Comparison of ENCODE assay signal across 1 cellular context in the genomic region with DNA sequence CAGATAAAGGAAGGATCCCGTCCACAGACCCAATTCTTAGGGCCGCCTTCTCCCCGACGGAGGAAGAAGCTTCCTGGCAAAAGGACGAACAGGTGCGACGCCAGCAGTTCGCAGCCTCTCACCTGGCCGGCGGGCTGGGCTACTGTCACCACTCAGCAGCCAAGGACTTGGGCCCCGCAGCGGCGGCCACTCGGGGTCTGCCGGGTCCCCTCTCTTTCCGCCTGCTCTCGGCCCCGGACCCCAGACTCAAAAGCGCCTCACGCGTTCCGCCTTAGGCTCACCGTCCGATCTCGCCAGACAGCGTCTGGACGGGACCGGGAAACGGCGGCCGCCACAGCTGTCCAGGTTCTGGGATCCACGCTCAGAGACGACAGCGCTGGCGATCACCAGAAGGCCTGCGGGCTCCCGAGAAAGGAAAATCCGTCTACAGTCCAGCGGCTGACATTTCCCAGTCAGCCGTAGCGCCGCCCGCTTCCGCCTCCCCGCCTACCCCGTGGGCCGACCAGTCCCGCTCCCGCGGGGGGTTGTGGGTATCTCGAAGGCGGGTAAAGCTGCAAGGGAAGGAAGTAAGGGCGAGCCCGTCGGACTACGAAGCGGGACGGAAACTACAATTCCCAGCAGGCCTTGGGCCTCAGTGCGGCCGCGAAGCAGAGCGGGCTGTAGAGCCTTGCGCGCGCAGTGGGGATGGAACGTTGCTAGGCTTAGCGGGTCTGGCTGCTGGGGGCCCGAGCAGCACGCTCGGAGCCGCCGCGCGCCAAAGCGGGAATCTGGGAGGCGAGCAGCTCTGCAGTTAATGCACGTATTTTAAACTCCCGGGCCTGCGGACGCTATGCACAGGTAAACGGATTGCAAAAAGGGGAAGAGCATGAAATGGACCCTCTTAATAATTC.
TF ChIP-seq lines count a peak whose summit lies in the region.

A gene (minus strand): TSS at position 454 of the 890 bp plus-strand sequence. CDS start 8,538 bp downstream, outside the sequence.
A gene (plus strand): TSS at position 678 of the 890 bp plus-strand sequence. CDS start 152 bp downstream, at position 830.

TF ChIP-seq in HepG2, 621 proteins besides CTCF, POLR2A, EP300 and RAD21 (continued from another document and continues in another):
- peak; percentile 73; the same call in 1 of the 2 replicates for TF ChIP-seq MIER3 (CRISPR knock-in tag; IDR thresholded peaks at IDR 0.05; ENCODE audit: borderline replicate concordance)
- TF ChIP-seq, protein P1, sequence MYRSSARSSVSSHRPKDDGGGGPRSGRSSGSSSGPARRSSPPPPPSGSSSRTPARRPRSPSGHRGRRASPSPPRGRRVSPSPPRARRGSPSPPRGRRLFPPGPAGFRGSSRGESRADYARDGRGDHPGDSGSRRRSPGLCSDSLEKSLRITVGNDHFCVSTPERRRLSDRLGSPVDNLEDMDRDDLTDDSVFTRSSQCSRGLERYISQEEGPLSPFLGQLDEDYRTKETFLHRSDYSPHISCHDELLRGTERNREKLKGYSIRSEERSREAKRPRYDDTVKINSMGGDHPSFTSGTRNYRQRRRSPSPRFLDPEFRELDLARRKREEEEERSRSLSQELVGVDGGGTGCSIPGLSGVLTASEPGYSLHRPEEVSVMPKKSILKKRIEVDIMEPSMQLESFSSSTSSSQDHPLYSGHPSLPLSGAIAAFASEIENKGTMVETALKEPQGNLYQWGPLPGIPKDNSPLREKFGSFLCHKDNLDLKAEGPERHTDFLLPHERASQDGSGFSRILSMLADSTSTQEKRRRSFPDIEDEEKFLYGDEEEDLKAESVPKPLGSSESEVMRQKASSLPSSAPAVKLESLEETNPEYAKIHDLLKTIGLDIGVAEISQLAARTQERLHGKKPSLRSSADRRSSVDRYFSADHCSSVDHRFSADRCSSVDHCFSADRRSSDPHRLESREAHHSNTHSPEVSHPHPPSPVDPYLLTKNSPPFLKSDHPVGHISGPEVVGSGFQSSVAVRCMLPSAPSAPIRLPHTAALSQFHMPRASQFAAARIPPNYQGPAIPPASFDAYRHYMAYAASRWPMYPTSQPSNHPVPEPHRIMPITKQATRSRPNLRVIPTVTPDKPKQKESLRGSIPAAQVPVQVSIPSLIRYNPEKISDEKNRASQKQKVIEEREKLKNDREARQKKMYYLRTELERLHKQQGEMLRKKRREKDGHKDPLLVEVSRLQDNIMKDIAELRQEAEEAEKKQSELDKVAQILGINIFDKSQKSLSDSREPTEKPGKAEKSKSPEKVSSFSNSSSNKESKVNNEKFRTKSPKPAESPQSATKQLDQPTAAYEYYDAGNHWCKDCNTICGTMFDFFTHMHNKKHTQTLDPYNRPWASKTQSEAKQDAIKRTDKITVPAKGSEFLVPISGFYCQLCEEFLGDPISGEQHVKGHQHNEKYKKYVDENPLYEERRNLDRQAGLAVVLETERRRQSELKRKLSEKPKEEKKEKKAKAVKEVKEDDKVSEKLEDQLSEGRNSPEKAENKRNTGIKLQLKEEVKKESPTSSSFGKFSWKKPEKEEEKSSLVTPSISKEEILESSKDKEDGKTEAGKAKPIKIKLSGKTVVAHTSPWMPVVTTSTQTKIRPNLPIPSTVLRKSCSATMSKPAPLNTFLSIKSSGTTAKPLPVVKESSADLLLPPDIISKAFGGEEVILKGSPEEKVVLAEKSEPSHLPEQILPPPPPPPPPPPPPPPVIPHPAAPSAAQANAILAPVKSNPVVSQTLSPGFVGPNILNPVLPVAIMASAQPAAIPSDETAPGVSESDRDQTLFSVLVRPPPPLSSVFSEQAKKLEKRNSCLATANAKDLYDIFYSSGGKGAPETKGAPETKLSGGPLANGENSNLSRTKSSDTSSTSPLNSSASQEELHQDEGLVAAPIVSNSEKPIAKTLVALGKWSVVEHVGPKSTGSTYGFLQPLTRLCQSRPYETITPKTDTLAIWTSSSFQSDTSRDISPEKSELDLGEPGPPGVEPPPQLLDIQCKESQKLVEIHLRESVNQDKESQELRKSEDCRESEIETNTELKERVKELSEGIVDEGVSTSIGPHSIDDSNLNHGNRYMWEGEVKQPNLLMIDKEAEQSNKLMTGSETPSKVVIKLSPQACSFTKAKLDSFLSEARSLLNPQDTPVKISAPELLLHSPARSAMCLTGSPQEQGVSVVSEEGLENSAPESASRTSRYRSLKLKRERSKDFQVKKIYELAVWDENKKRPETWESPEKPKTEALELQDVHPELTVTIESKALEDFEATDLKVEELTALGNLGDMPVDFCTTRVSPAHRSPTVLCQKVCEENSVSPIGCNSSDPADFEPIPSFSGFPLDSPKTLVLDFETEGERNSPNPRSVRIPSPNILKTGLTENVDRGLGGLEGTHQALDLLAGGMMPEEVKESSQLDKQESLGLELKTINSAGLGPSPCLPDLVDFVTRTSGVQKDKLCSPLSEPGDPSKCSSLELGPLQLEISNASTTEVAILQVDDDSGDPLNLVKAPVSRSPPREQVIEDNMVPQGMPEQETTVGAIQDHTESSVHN (CRISPR knock-in tag; IDR thresholded peaks at IDR 0.05): no peak
- TF ChIP-seq, protein P2, sequence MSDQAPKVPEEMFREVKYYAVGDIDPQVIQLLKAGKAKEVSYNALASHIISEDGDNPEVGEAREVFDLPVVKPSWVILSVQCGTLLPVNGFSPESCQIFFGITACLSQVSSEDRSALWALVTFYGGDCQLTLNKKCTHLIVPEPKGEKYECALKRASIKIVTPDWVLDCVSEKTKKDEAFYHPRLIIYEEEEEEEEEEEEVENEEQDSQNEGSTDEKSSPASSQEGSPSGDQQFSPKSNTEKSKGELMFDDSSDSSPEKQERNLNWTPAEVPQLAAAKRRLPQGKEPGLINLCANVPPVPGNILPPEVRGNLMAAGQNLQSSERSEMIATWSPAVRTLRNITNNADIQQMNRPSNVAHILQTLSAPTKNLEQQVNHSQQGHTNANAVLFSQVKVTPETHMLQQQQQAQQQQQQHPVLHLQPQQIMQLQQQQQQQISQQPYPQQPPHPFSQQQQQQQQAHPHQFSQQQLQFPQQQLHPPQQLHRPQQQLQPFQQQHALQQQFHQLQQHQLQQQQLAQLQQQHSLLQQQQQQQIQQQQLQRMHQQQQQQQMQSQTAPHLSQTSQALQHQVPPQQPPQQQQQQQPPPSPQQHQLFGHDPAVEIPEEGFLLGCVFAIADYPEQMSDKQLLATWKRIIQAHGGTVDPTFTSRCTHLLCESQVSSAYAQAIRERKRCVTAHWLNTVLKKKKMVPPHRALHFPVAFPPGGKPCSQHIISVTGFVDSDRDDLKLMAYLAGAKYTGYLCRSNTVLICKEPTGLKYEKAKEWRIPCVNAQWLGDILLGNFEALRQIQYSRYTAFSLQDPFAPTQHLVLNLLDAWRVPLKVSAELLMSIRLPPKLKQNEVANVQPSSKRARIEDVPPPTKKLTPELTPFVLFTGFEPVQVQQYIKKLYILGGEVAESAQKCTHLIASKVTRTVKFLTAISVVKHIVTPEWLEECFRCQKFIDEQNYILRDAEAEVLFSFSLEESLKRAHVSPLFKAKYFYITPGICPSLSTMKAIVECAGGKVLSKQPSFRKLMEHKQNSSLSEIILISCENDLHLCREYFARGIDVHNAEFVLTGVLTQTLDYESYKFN (CRISPR knock-in tag; conservative IDR thresholded peaks at IDR 0.05): peak; percentile 54
- TF ChIP-seq, protein P3, sequence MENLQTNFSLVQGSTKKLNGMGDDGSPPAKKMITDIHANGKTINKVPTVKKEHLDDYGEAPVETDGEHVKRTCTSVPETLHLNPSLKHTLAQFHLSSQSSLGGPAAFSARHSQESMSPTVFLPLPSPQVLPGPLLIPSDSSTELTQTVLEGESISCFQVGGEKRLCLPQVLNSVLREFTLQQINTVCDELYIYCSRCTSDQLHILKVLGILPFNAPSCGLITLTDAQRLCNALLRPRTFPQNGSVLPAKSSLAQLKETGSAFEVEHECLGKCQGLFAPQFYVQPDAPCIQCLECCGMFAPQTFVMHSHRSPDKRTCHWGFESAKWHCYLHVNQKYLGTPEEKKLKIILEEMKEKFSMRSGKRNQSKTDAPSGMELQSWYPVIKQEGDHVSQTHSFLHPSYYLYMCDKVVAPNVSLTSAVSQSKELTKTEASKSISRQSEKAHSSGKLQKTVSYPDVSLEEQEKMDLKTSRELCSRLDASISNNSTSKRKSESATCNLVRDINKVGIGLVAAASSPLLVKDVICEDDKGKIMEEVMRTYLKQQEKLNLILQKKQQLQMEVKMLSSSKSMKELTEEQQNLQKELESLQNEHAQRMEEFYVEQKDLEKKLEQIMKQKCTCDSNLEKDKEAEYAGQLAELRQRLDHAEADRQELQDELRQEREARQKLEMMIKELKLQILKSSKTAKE (CRISPR knock-in tag; IDR thresholded peaks at IDR 0.05; ENCODE audit: borderline replicate concordance): peak; percentile 32; the same call in 1 of the 2 replicates
- TF ChIP-seq, protein P4, sequence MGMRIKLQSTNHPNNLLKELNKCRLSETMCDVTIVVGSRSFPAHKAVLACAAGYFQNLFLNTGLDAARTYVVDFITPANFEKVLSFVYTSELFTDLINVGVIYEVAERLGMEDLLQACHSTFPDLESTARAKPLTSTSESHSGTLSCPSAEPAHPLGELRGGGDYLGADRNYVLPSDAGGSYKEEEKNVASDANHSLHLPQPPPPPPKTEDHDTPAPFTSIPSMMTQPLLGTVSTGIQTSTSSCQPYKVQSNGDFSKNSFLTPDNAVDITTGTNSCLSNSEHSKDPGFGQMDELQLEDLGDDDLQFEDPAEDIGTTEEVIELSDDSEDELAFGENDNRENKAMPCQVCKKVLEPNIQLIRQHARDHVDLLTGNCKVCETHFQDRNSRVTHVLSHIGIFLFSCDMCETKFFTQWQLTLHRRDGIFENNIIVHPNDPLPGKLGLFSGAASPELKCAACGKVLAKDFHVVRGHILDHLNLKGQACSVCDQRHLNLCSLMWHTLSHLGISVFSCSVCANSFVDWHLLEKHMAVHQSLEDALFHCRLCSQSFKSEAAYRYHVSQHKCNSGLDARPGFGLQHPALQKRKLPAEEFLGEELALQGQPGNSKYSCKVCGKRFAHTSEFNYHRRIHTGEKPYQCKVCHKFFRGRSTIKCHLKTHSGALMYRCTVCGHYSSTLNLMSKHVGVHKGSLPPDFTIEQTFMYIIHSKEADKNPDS (CRISPR knock-in tag; IDR thresholded peaks at IDR 0.05): no peak
- TF ChIP-seq ZSCAN21 (CRISPR knock-in tag; IDR thresholded peaks at IDR 0.05; ENCODE audit: borderline replicate concordance): no peak
- TF ChIP-seq NKX3-1 (CRISPR knock-in tag; IDR thresholded peaks at IDR 0.05): 0 out of 2 replicates have a peak, but pooled peaks have one; percentile 26
- peak; percentile 63; the same call in 1 of the 2 replicates for TF ChIP-seq HES4 (CRISPR knock-in tag; IDR thresholded peaks at IDR 0.05; ENCODE audit: borderline replicate concordance)
- TF ChIP-seq, protein P5, sequence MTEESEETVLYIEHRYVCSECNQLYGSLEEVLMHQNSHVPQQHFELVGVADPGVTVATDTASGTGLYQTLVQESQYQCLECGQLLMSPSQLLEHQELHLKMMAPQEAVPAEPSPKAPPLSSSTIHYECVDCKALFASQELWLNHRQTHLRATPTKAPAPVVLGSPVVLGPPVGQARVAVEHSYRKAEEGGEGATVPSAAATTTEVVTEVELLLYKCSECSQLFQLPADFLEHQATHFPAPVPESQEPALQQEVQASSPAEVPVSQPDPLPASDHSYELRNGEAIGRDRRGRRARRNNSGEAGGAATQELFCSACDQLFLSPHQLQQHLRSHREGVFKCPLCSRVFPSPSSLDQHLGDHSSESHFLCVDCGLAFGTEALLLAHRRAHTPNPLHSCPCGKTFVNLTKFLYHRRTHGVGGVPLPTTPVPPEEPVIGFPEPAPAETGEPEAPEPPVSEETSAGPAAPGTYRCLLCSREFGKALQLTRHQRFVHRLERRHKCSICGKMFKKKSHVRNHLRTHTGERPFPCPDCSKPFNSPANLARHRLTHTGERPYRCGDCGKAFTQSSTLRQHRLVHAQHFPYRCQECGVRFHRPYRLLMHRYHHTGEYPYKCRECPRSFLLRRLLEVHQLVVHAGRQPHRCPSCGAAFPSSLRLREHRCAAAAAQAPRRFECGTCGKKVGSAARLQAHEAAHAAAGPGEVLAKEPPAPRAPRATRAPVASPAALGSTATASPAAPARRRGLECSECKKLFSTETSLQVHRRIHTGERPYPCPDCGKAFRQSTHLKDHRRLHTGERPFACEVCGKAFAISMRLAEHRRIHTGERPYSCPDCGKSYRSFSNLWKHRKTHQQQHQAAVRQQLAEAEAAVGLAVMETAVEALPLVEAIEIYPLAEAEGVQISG (CRISPR knock-in tag; IDR thresholded peaks at IDR 0.05): peak; percentile 89
- peak; percentile 35; the same call in 1 of the 2 replicates for TF ChIP-seq ZNF772 (CRISPR knock-in tag; IDR thresholded peaks at IDR 0.05)
- TF ChIP-seq ZNF766 (CRISPR knock-in tag; IDR thresholded peaks at IDR 0.05; ENCODE audit: borderline replicate concordance): no peak
- TF ChIP-seq RBM22 (optimal IDR thresholded peaks at IDR 0.05; ENCODE audit: low read length): no peak
- no peak for TF ChIP-seq NR3C1 (CRISPR knock-in tag; IDR thresholded peaks at IDR 0.05)
- TF ChIP-seq ZNF264 (CRISPR knock-in tag; IDR thresholded peaks at IDR 0.05): 0 out of 2 replicates have a peak, but pooled peaks have one; percentile 40
- no peak for TF ChIP-seq ZSCAN25 (CRISPR knock-in tag; IDR thresholded peaks at IDR 0.05)
- peak; percentile 57; the same call in 1 of the 2 replicates for TF ChIP-seq ZNF292 (CRISPR knock-in tag; IDR thresholded peaks at IDR 0.05; ENCODE audit: borderline replicate concordance, low read depth)
- TF ChIP-seq ZNF431 (CRISPR knock-in tag; IDR thresholded peaks at IDR 0.05; ENCODE audit: borderline replicate concordance, low read depth): peak; percentile 70; the same call in 1 of the 2 replicates
- TF ChIP-seq POGZ (CRISPR knock-in tag; IDR thresholded peaks at IDR 0.05): peak; percentile 91
- no peak for TF ChIP-seq CBX2 (IDR thresholded peaks at IDR 0.05; ENCODE audit: low read depth, low read length)
- no peak for TF ChIP-seq CBX2 (CRISPR knock-in tag; IDR thresholded peaks at IDR 0.05; ENCODE audit: low read depth)
- TF ChIP-seq RXRB (CRISPR knock-in tag; IDR thresholded peaks at IDR 0.05; ENCODE audit: borderline replicate concordance): peak; percentile 45; the same call in 1 of the 2 replicates
- peak; percentile 94 for TF ChIP-seq ELF3 (CRISPR knock-in tag; IDR thresholded peaks at IDR 0.05)
- TF ChIP-seq, protein P6, sequence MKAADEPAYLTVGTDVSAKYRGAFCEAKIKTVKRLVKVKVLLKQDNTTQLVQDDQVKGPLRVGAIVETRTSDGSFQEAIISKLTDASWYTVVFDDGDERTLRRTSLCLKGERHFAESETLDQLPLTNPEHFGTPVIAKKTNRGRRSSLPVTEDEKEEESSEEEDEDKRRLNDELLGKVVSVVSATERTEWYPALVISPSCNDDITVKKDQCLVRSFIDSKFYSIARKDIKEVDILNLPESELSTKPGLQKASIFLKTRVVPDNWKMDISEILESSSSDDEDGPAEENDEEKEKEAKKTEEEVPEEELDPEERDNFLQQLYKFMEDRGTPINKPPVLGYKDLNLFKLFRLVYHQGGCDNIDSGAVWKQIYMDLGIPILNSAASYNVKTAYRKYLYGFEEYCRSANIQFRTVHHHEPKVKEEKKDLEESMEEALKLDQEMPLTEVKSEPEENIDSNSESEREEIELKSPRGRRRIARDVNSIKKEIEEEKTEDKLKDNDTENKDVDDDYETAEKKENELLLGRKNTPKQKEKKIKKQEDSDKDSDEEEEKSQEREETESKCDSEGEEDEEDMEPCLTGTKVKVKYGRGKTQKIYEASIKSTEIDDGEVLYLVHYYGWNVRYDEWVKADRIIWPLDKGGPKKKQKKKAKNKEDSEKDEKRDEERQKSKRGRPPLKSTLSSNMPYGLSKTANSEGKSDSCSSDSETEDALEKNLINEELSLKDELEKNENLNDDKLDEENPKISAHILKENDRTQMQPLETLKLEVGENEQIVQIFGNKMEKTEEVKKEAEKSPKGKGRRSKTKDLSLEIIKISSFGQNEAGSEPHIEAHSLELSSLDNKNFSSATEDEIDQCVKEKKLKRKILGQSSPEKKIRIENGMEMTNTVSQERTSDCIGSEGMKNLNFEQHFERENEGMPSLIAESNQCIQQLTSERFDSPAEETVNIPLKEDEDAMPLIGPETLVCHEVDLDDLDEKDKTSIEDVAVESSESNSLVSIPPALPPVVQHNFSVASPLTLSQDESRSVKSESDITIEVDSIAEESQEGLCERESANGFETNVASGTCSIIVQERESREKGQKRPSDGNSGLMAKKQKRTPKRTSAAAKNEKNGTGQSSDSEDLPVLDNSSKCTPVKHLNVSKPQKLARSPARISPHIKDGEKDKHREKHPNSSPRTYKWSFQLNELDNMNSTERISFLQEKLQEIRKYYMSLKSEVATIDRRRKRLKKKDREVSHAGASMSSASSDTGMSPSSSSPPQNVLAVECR (CRISPR knock-in tag; IDR thresholded peaks at IDR 0.05; ENCODE audit: borderline replicate concordance): peak; percentile 82
- no peak for TF ChIP-seq PRMT3 (CRISPR knock-in tag; IDR thresholded peaks at IDR 0.05; ENCODE audit: borderline replicate concordance, low read depth)
